Comparison of ENCODE assay signal across 9 cellular contexts in the genomic region with DNA sequence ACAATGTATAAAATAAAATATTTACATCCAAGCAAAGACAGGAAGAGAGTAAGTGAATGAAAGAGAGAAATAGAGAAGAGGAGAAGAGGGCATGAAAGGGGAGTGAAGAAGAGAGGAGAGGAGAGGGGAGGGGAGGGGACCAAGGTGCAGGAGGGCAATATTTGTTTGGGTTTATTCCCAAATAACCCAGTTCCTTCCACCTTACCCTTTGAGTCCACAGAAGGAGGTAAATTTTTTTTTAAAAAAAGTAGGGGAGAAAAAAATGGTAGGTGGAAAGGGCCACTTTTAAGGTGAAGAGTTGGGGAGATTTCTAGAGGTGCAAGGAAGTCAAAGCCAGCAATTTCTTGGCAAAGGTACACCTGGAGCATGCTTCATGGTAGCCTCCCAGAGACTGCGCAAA. TPM values are rescaled to one million over a fixed set of nuclear protein-coding genes. Genes with fewer than 3 reads are reported as not detected.
"Had no signal": no experiment of that assay in that cellular context is flagged by ENCODE, and none has a peak within 500 bp of the region (broad histone marks: within the 10 kb centered on the region; RNA-seq: fewer than 3 reads in every experiment).

No MANE protein-coding gene starts in this region.

- DNase-seq: GDM1, GF-D8 had no signal

- H3K4me3 ChIP-seq: GM12878 had no signal

- FAIRE-seq: G401.6, GM12878, GM12891, GM12892, GM18507, GM19239 had no signal

- ATAC-seq: GM12878 had no signal

RNA-seq across cellular contexts. Expression of a gene that starts 2.1 kb away (rescaled TPM):
- total RNA-seq: G401, GM12878 had no signal
- polyA plus RNA-seq: GM12878 had no signal
